Comparison of ENCODE assay signal across 21 cellular contexts in genomic region chr12:13093191-13093849, GRCh38. TPM values are rescaled to one million over a fixed set of nuclear protein-coding genes. Genes with fewer than 3 reads are reported as not detected.
A peak's percentile ranks its signal among the peaks of the same experiment; 100 is the strongest.
DNase-seq lines count a peak whose midpoint lies in the region; TF ChIP-seq lines count a peak whose summit lies in the region.
"Had no signal": no experiment of that assay in that cellular context is flagged by ENCODE, and none has a peak within 500 bp of the region (broad histone marks: within the 10 kb centered on the region; RNA-seq: fewer than 3 reads in every experiment).

No MANE protein-coding gene starts in this region.

- no peak for DNase-seq in MCF 10A (ENCODE audit: unreplicated experiment)
- no peak for DNase-seq in breast epithelium (ENCODE audit: low spot score in 2 of 2)
- DNase-seq in adipocyte (ENCODE audit: low read depth), result peak; percentile 47
- DNase-seq in islet precursor cell, result peak; percentile 38
- DNase-seq in DMS79 treated with DMSO at 0.1 percent for 48 hours (lab: John Stamatoyannopoulos, UW), result no peak
- DNase-seq in NCI-H510A treated with DMSO at 0.1 percent for 48 hours (lab: John Stamatoyannopoulos, UW), result no peak
- no peak for DNase-seq in stimulated activated CD4-positive, alpha-beta T cell treated with anti-CD3 and anti-CD28 coated beads, Interleukin-15, amount 100 ng/mL, for 24 hours
- DNase-seq in hypothalamus (lab: John Stamatoyannopoulos, UW), result no peak
- DNase-seq: activated gamma-delta T cell treated with Interleukin-2 at 50 U/mL for 16 hours, DMS153, heart left ventricle, NCI-H526, SHP77, sigmoid colon, stomach had no signal

- CTCF ChIA-PET in MCF 10A (lab: Yijun Ruan, JAX), result interaction anchor here (0.5 to 5.0 kb wide), 14 partner anchors 8 to 977 kb away, joined by 3 to 67 read pairs (median 3); no protein-coding TSS in a partner anchor

- H3K4me1 Mint-ChIP-seq in MCF 10A (ENCODE audit: insufficient read depth, unreplicated experiment), result peaks cover 36% of the 10 kb centered on the region

- intact Hi-C loops in MCF 10A (cut with micrococcal nuclease) (no loop called here), breast epithelium (cut with DNase I; ENCODE audit: low total_unique reads) (loop anchor here (10.0 kb wide), 1 partner anchor 111 kb away; no protein-coding TSS in a partner anchor)

- no peaks in the 10 kb centered on the region for H3K27me3 Mint-ChIP-seq in MCF 10A (ENCODE audit: insufficient read depth, unreplicated experiment)

- H3K4me3 Mint-ChIP-seq in MCF 10A (ENCODE audit: unreplicated experiment), result no peak overlapping the region
- H3K4me3 Mint-ChIP-seq: neural crest cell had no signal

- H3K9me3 ChIP-seq in breast epithelium (no peaks in the 10 kb centered on the region), adipocyte (ENCODE audit: control insufficient read depth, low read length) (no peaks in the 10 kb centered on the region)
- H3K9me3 ChIP-seq: A549, heart left ventricle, sigmoid colon, stomach had no signal

- H3K4me3 ChIP-seq in breast epithelium (no peak overlapping the region), adipocyte (ENCODE audit: low read length) (peak overlapping the region; percentile 39)
- H3K4me3 ChIP-seq: A549, GM12878, heart left ventricle, sigmoid colon, stomach had no signal

- H3K36me3 Mint-ChIP-seq in MCF 10A (ENCODE audit: insufficient read depth, unreplicated experiment), result peaks cover 11% of the 10 kb centered on the region

- peak overlapping the region; percentile 80 for H3K27ac Mint-ChIP-seq in MCF 10A (ENCODE audit: low read depth, unreplicated experiment)

- POLR2A ChIA-PET in MCF 10A (lab: Yijun Ruan, JAX), result interaction anchor here (0.7 to 2.7 kb wide), 9 partner anchors 9 to 1277 kb away, joined by 3 to 8 read pairs (median 4); partner anchors contain the start of gene FAM234B

- no peaks in the 10 kb centered on the region for H3K9me3 Mint-ChIP-seq in MCF 10A (ENCODE audit: unreplicated experiment)
- H3K9me3 Mint-ChIP-seq: neural crest cell had no signal

- BruUV-seq in MCF 10A (replicated peaks; lab: Mats Ljungman, UMichigan), result no TSS peak

- H3K36me3 ChIP-seq in breast epithelium (no peaks in the 10 kb centered on the region), adipocyte (ENCODE audit: control insufficient read depth, insufficient read depth, low read length, severe bottlenecking) (no peaks in the 10 kb centered on the region)
- H3K36me3 ChIP-seq: heart left ventricle, sigmoid colon, stomach had no signal

- TF ChIP-seq CTCF in MCF 10A (IDR thresholded peaks at IDR 0.05; ENCODE audit: unreplicated experiment), result no peak
- TF ChIP-seq CTCF in breast epithelium (IDR thresholded peaks at IDR 0.05), result no peak

- peak overlapping the region in 1 of 2 donors; percentile 11 for H3K27ac ChIP-seq in breast epithelium
- H3K27ac ChIP-seq: sigmoid colon, stomach had no signal

- no peaks in the 10 kb centered on the region for H3K27me3 ChIP-seq in breast epithelium
- no peaks in the 10 kb centered on the region for H3K27me3 ChIP-seq in adipocyte (replicated peaks; ENCODE audit: control insufficient read depth, insufficient read depth, low read length)
- H3K27me3 ChIP-seq: heart left ventricle, sigmoid colon, stomach had no signal

- peak overlapping the region; percentile 81 for H3K9ac ChIP-seq in adipocyte (ENCODE audit: low read length)

- H3K4me1 ChIP-seq in breast epithelium (no peaks in the 10 kb centered on the region), adipocyte (ENCODE audit: control insufficient read depth, insufficient read depth, low read length) (peaks cover 47% of the 10 kb centered on the region)

- no peak for TF ChIP-seq POLR2A in breast epithelium (IDR thresholded peaks at IDR 0.05)

RNA-seq across cellular contexts. Expression of gene GSG1, which starts 10.1 kb away (rescaled TPM):
- total RNA-seq in MCF 10A (2022) (not detected in 2 replicates), breast epithelium (not detected)
- total RNA-seq: activated CD8-positive, alpha-beta memory T cell treated with anti-CD3 and anti-CD28 coated beads for 36 hours; bronchial epithelial cell; GM12878; heart left ventricle; liver; neural crest cell; sigmoid colon; stomach had no signal

RNA-seq across cellular contexts. Expression of gene FAM234B, which starts 49.1 kb away (rescaled TPM):
- total RNA-seq in MCF 10A (2022) (5.4 and 5.7 TPM in 2 replicates), breast epithelium (10 to 100 TPM in 2 of 3 donors, 1 to 10 TPM in 1; 4.6 to 21.4 (median 16.4) TPM)

Comparison
In these comparisons a context has a peak if more than half of its experiments do, and no peak if none do; other contexts are left out.
1. DNase-seq: peak in adipocyte (single experiment) and islet precursor cell (single experiment); none in MCF 10A (single experiment), breast epithelium (0 of 2), DMS79 treated with DMSO at 0.1 percent for 48 hours (single experiment), NCI-H510A treated with DMSO at 0.1 percent for 48 hours (single experiment), stimulated activated CD4-positive, alpha-beta T cell treated with anti-CD3 and anti-CD28 coated beads, Interleukin-15, amount 100 ng/mL, for 24 hours (single experiment) and hypothalamus (0 of 51).